ENCODE assay signal across 8 cellular contexts in the genomic region with DNA sequence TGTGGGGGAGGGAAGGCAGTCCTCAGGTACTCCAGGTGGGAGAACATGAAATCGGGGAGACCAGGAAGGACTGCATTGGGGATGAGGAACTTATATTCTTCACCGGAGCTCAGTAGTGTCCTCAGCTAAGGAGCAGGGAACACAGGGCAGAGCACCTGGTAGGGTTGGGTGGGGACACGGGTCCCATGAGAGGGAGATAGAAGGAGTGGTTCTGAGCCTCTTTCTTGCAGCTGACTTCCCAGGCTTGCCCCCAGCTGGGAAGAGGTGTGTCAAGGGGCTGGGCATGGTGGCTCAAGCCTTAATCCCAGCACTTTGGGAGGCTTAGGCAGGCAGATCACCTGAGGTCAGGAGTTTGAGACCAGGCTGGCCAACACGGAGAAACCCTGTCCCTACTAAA. TPM values are rescaled to one million over a fixed set of nuclear protein-coding genes. Genes with fewer than 3 reads are reported as not detected.
A peak's percentile ranks its signal among the peaks of the same experiment; 100 is the strongest.
DNase-seq lines count a peak whose midpoint lies in the region; ATAC-seq and TF ChIP-seq lines count a peak whose summit lies in the region.

No MANE protein-coding gene starts in this region.

- H3K27ac Mint-ChIP-seq in activated B cell treated with CpG ODN at 0.5 μM for 24 hours = peak overlapping the region; percentile 92

- H3K4me1 Mint-ChIP-seq in activated B cell treated with CpG ODN at 0.5 μM for 24 hours = peaks cover 49% of the 10 kb centered on the region

- no peaks in the 10 kb centered on the region for H3K9me3 Mint-ChIP-seq in activated B cell treated with CpG ODN at 0.5 μM for 24 hours

- peak overlapping the region; percentile 82 for H3K4me3 Mint-ChIP-seq in activated B cell treated with CpG ODN at 0.5 μM for 24 hours

- 89% methylated on average over 3 of the region's 4 CpGs; no CpG with 5 or more reads in 1 of the 2 donors for WGBS in gastroesophageal sphincter (ENCODE audit: low coverage in 1 of 2), 2 donors

- no peak for TF ChIP-seq EP300 in gastroesophageal sphincter (IDR thresholded peaks at IDR 0.05)

- TF ChIP-seq RAD21 in HCT116 (IDR thresholded peaks at IDR 0.05; ENCODE audit: low read depth) = no peak

- peak overlapping the region; percentile 94 for H3K4me2 ChIP-seq in HCT116 (ENCODE audit: low read length)

- CTCF ChIA-PET in HCT116 (lab: Charles Lee) = interaction anchor here (1.3 to 2.6 kb wide), 2 partner anchors 46 to 47 kb away, joined by 6 to 13 read pairs; a partner anchor contains a TSS
- CTCF ChIA-PET in activated B cell treated with CpG ODN at 0.5 μM for 24 hours (lab: Charles Lee) = interaction anchor here (0.6 to 3.1 kb wide), 5 partner anchors 18 to 882 kb away, joined by 3 to 12 read pairs (median 3); a partner anchor contains a TSS

- H3K79me2 ChIP-seq in HCT116 (ENCODE audit: insufficient read depth, low read length) = peaks cover 57% of the 10 kb centered on the region

- no peak for TF ChIP-seq POLR2A in HCT116 (IDR thresholded peaks at IDR 0.05; ENCODE audit: borderline replicate concordance, extremely low read depth, insufficient read depth, insufficient read length)
- no peak for TF ChIP-seq POLR2A in gastroesophageal sphincter (IDR thresholded peaks at IDR 0.05)

- RAD21 ChIA-PET in HCT116 (lab: Charles Lee; ENCODE audit: low non-redundant PET in 1 of 2, low total read pairs in 2 of 2, uncharacterized antibody in 2 of 2, unreplicated experiment in 2 of 2) = interaction anchor here in 1 of 2 experiments (0.7 kb wide), 1 partner anchor 92 kb away, joined by 4 read pairs; no protein-coding TSS in a partner anchor

- H3K36me3 ChIP-seq in HCT116 (ENCODE audit: control insufficient read depth in 1 of 2, insufficient read depth in 2 of 2, low read length in 2 of 2) (no peaks in the 10 kb centered on the region), gastroesophageal sphincter (no peaks in the 10 kb centered on the region), skeletal muscle tissue (ENCODE audit: control insufficient read depth in 3 of 3, insufficient read depth in 3 of 3, low read length in 3 of 3) (no peaks in the 10 kb centered on the region)

- POLR2A ChIA-PET in HCT116 (lab: Charles Lee) = interaction anchor here (1.3 to 1.9 kb wide), 3 partner anchors 17 to 47 kb away, joined by 3 to 8 read pairs (median 5); a partner anchor contains a TSS
- POLR2A ChIA-PET in activated B cell treated with CpG ODN at 0.5 μM for 24 hours (lab: Charles Lee) = interaction anchor here (0.6 to 7.7 kb wide), 6 partner anchors 12 to 791 kb away, joined by 3 to 120 read pairs (median 6); a partner anchor contains a TSS

- H3K4me1 ChIP-seq in HCT116 (ENCODE audit: control insufficient read depth in 1 of 2, insufficient read depth in 2 of 2, low read length in 2 of 2) (peaks cover 56 to 86% of the 10 kb centered on the region in 2 experiments), gastroesophageal sphincter (peaks cover 0 to 89% (median 45%) of the 10 kb centered on the region in 3 donors), skeletal muscle tissue (ENCODE audit: control insufficient read depth in 3 of 3, insufficient read depth in 3 of 3, low read length in 3 of 3) (peaks cover 74 to 79% (median 77%) of the 10 kb centered on the region in 3 donors)

- H3K9ac ChIP-seq in HCT116 (ENCODE audit: low read length) (peak overlapping the region; percentile 87), skeletal muscle tissue (ENCODE audit: low read depth in 1 of 3, low read length in 3 of 3) (peak overlapping the region; percentile 98 to 99 (median 99))

- ATAC-seq in HCT116 (no peak), activated B cell treated with CpG ODN at 0.5 μM for 24 hours (ENCODE audit: low read depth) (no peak), gastroesophageal sphincter (no peak), HG03039 (IDR thresholded peaks at IDR 0.05; ENCODE audit: unreplicated experiment) (no peak), HG02970 (IDR thresholded peaks at IDR 0.05; ENCODE audit: low FRiP score, unreplicated experiment) (no peak)

- H3K27me3 Mint-ChIP-seq in activated B cell treated with CpG ODN at 0.5 μM for 24 hours = peaks cover 2% of the 10 kb centered on the region

- DNase-seq in HCT116 (ENCODE audit: low read depth, low spot score) (no peak), activated B cell treated with CpG ODN at 0.5 μM for 24 hours (no peak), NCI-H2029 (lab: John Stamatoyannopoulos, UW) (no peak)
- DNase-seq in stimulated activated CD4-positive, alpha-beta T cell treated with anti-CD3 and anti-CD28 coated beads, Interleukin-4, amount 100 ng/mL, for 4 hours = no peak

- H3K36me3 Mint-ChIP-seq in activated B cell treated with CpG ODN at 0.5 μM for 24 hours (ENCODE audit: low read depth) = peaks cover 1% of the 10 kb centered on the region

- no peaks in the 10 kb centered on the region for H3K9me2 ChIP-seq in HCT116 (ENCODE audit: insufficient read depth)

- H3K27me3 ChIP-seq in HCT116 (ENCODE audit: insufficient read depth, low read length) (no peaks in the 10 kb centered on the region), gastroesophageal sphincter (peaks cover 22% of the 10 kb centered on the region), skeletal muscle tissue (ENCODE audit: control insufficient read depth in 3 of 3, insufficient read depth in 3 of 3, low read length in 3 of 3) (peaks cover 0 to 4% (median 0%) of the 10 kb centered on the region in 3 donors)

- H4K20me1 ChIP-seq in HCT116 (ENCODE audit: insufficient read depth) = no peaks in the 10 kb centered on the region

- TSS peak; percentile 35 for BruUV-seq in HCT116 (replicated peaks; lab: Mats Ljungman, UMichigan)

- peak overlapping the region; percentile 71 to 92 for H3K4me3 ChIP-seq in HCT116 (replicated peaks in 1 of 2; ENCODE audit: low read depth in 1 of 2, low read length in 2 of 2)
- H3K4me3 ChIP-seq in gastroesophageal sphincter = peak overlapping the region in 1 of 2 donors; percentile 80
- H3K4me3 ChIP-seq in skeletal muscle tissue (ENCODE audit: low read length in 3 of 3) = peak overlapping the region; percentile 74 to 91 (median 86)

- H3K9me3 ChIP-seq in HCT116 (ENCODE audit: control insufficient read depth in 1 of 2, insufficient read depth in 1 of 2, low read depth in 1 of 2, low read length in 2 of 2) (no peaks in the 10 kb centered on the region), gastroesophageal sphincter (no peaks in the 10 kb centered on the region), skeletal muscle tissue (ENCODE audit: control insufficient read depth in 3 of 3, low read length in 3 of 3) (no peaks in the 10 kb centered on the region)

- TF ChIP-seq CTCF in HCT116 (IDR thresholded peaks at IDR 0.05 in 2 of 3, conservative IDR thresholded peaks at IDR 0.05 in 1 of 3; ENCODE audit: borderline replicate concordance in 1 of 3, insufficient read depth in 1 of 3, low read depth in 2 of 3, low read length in 2 of 3) (no peak), activated B cell treated with CpG ODN at 0.5 μM for 24 hours (IDR thresholded peaks at IDR 0.05) (no peak), gastroesophageal sphincter (IDR thresholded peaks at IDR 0.05) (no peak)

- no peak overlapping the region for H2AFZ ChIP-seq in HCT116 (ENCODE audit: low read depth, low read length, poor library complexity, severe bottlenecking)

- H3K27ac ChIP-seq in HCT116 (ENCODE audit: low read depth, low read length) (peak overlapping the region; percentile 92), gastroesophageal sphincter (peak overlapping the region in 3 of 4 donors; percentile 83 to 87 (median 86)), skeletal muscle tissue (ENCODE audit: low read depth, low read length) (peak overlapping the region; percentile 99)

- intact Hi-C loops in HCT116 (cut with micrococcal nuclease) = loop anchor here (5.0 kb wide), 1 partner anchor 172 kb away; a partner anchor contains a TSS
- intact Hi-C loops in activated B cell treated with CpG ODN at 0.5 μM for 24 hours (cut with micrococcal nuclease) = loop anchor here (2.0 to 10.0 kb wide), 5 partner anchors 34 to 602 kb away; a partner anchor contains a TSS

TF ChIP-seq in HCT116, 20 proteins besides CTCF, POLR2A, EP300 and RAD21 (continues in another document):
- TF ChIP-seq CBX3 (IDR thresholded peaks at IDR 0.05; ENCODE audit: low read depth) = no peak
- TF ChIP-seq, protein P1, sequence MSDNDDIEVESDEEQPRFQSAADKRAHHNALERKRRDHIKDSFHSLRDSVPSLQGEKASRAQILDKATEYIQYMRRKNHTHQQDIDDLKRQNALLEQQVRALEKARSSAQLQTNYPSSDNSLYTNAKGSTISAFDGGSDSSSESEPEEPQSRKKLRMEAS (IDR thresholded peaks at IDR 0.05) = no peak
- TF ChIP-seq EZH2 (IDR thresholded peaks at IDR 0.05) = no peak
- no peak for TF ChIP-seq EZH2phosphoT487 (IDR thresholded peaks at IDR 0.05; ENCODE audit: borderline replicate concordance)
- no peak for TF ChIP-seq CEBPB (IDR thresholded peaks at IDR 0.05; ENCODE audit: low read depth)
- TF ChIP-seq TCF7L2 (IDR thresholded peaks at IDR 0.05; ENCODE audit: borderline replicate concordance, extremely low read depth, insufficient read depth, insufficient read length) = no peak
- no peak for TF ChIP-seq SIN3A (IDR thresholded peaks at IDR 0.05; ENCODE audit: low read depth)
- TF ChIP-seq FOSL1 (IDR thresholded peaks at IDR 0.05; ENCODE audit: low read depth) = no peak

RNA-seq across cellular contexts. Expression of a gene that starts 2.1 kb away (rescaled TPM):
- total RNA-seq in HCT116 (2021; ENCODE audit: unreplicated experiment) = 69.2 TPM
- polyA plus RNA-seq in HCT116 (2012) = 46.5 and 50.2 TPM in 2 replicates
- total RNA-seq in activated B cell treated with CpG ODN at 0.5 μM for 24 hours = 45.5 and 50.4 TPM in 2 replicates
- 10 to 100 TPM in 3 of 4 donors, 1 to 10 TPM in 1; 9.7 to 15.5 (median 12.9) TPM for total RNA-seq in gastroesophageal sphincter
- total RNA-seq in skeletal muscle tissue = 5.2 TPM

RNA-seq across cellular contexts. Expression of a gene that starts 3.6 kb away (rescaled TPM):
- total RNA-seq in HCT116 (2021; ENCODE audit: unreplicated experiment) (5.6 TPM), activated B cell treated with CpG ODN at 0.5 μM for 24 hours (1.9 and 2.5 TPM in 2 replicates), gastroesophageal sphincter (under 1 TPM; 0.13 to 0.93 (median 0.21) TPM), skeletal muscle tissue (not detected)
- polyA plus RNA-seq in HCT116 (2012) = 5.4 and 6.7 TPM in 2 replicates

RNA-seq across cellular contexts. Expression of a gene that starts 18.3 kb away (rescaled TPM):
- total RNA-seq in HCT116 (2021; ENCODE audit: unreplicated experiment) (36.1 TPM), activated B cell treated with CpG ODN at 0.5 μM for 24 hours (37.1 and 41.3 TPM in 2 replicates), gastroesophageal sphincter (10 to 100 TPM; 15.4 to 34.7 (median 30.7) TPM), skeletal muscle tissue (24.5 TPM)
- 40.8 and 44.3 TPM in 2 replicates for polyA plus RNA-seq in HCT116 (2012)

RNA-seq across cellular contexts. Expression of a gene that starts 34.1 kb away (rescaled TPM):
- 38.5 TPM for total RNA-seq in HCT116 (2021; ENCODE audit: unreplicated experiment)
- polyA plus RNA-seq in HCT116 (2012) = 29.2 and 34.0 TPM in 2 replicates
- 7.8 TPM in 2 replicates for total RNA-seq in activated B cell treated with CpG ODN at 0.5 μM for 24 hours
- total RNA-seq in gastroesophageal sphincter = 10 to 100 TPM in 1 of 4 donors, 1 to 10 TPM in 3; 3.0 to 14.4 (median 6.1) TPM
- 7.3 TPM for total RNA-seq in skeletal muscle tissue

RNA-seq across cellular contexts. Expression of a gene that starts 46.3 kb away (rescaled TPM):
- total RNA-seq in HCT116 (2021; ENCODE audit: unreplicated experiment) (45.8 TPM), activated B cell treated with CpG ODN at 0.5 μM for 24 hours (6.8 and 6.9 TPM in 2 replicates), gastroesophageal sphincter (1 to 10 TPM in 2 of 4 donors, under 1 TPM in 2; 0.15 to 3.9 (median 1.3) TPM), skeletal muscle tissue (not detected)
- polyA plus RNA-seq in HCT116 (2012) = 53.4 and 60.6 TPM in 2 replicates
